Comparison of ENCODE assay signal across 16 cellular contexts in the genomic region with DNA sequence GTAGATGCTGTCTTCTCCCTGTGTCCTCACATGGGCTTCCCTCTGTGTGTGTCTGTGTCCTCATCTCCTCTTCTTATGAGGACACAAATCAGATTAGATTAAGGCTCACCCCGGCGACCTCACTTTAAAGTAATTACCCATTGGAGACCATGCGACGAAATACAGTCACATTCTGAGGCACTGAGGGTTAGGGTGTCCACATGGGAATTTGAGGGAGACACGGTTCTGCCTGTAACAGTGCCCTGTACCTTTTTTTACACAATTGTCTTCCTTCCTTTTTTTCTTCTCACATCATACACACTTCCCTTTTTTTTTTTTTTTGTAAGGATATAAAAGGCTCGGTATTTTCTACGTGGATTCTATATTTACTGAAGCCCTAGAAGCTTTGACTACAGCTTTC. TPM values are rescaled to one million over a fixed set of nuclear protein-coding genes. Genes with fewer than 3 reads are reported as not detected.
DNase-seq lines count a peak whose midpoint lies in the region; ATAC-seq and TF ChIP-seq lines count a peak whose summit lies in the region.
"Had no signal": no experiment of that assay in that cellular context is flagged by ENCODE, and none has a peak within 500 bp of the region (broad histone marks: within the 10 kb centered on the region; RNA-seq: fewer than 3 reads in every experiment).

No MANE protein-coding gene starts in this region.

- WGBS in testis, 2 donors, result 79 to 87% methylated on average over 7 of the region's 7 CpGs

- in situ Hi-C loops in KBM-7 (cut with MboI; ENCODE audit: low pct_unique_long_range_greater_than_20kb, low sequenced_read_pairs), result no loop called here

- no peaks in the 10 kb centered on the region for H3K27me3 ChIP-seq in testis
- H3K27me3 ChIP-seq: hepatocyte, ovary had no signal

- no peaks in the 10 kb centered on the region for H3K36me3 ChIP-seq in testis (ENCODE audit: low read depth, missing control alignments)
- H3K36me3 ChIP-seq: ovary had no signal

- H3K9me3 Mint-ChIP-seq in effector memory CD8-positive, alpha-beta T cell, result no peaks in the 10 kb centered on the region
- no peaks in the 10 kb centered on the region for H3K9me3 Mint-ChIP-seq in activated T-helper 17 cell treated with anti-CD3 and anti-CD28 coated beads, Interleukin-2, amount 50 U/mL, for 72 hours
- H3K9me3 Mint-ChIP-seq: activated CD4-positive, alpha-beta T cell treated with anti-CD3 and anti-CD28 coated beads, Interleukin-2, amount 10 ng/mL, durations not matched to agents 24 days and 14 days; activated naive CD4-positive, alpha-beta T cell treated with anti-CD3 and anti-CD28 coated beads, Interleukin-2, amount 50 U/mL, for 24 hours had no signal

- ATAC-seq in effector memory CD8-positive, alpha-beta T cell (replicated peaks), result no peak
- no peak for ATAC-seq in GM21381 (IDR thresholded peaks at IDR 0.05; ENCODE audit: unreplicated experiment)
- no peak for ATAC-seq in activated T-helper 17 cell treated with anti-CD3 and anti-CD28 coated beads, Interleukin-2, amount 50 U/mL, for 72 hours (replicated peaks)
- ATAC-seq: A549; stimulated activated naive CD8-positive, alpha-beta T cell treated with anti-CD3 and anti-CD28 coated beads, Interleukin-15, Interleukin-2, amounts not matched to agents 100 U/mL and 50 U/mL, for 24 hours had no signal

- peaks cover 3% of the 10 kb centered on the region for H3K4me1 ChIP-seq in testis

- H3K4me1 Mint-ChIP-seq in effector memory CD8-positive, alpha-beta T cell (ENCODE audit: low read depth in 2 of 2), result peaks cover 8 to 11% of the 10 kb centered on the region in 2 donors
- H3K4me1 Mint-ChIP-seq in activated T-helper 17 cell treated with anti-CD3 and anti-CD28 coated beads, Interleukin-2, amount 50 U/mL, for 72 hours, result peaks cover 15% of the 10 kb centered on the region

- no peak overlapping the region for H3K27ac ChIP-seq in testis
- H3K27ac ChIP-seq: A549, hepatocyte, ovary had no signal

- DNase-seq in AML-193 (lab: John Stamatoyannopoulos, UW), result peak; percentile 71 to 85
- DNase-seq in KBM-7, result peak; percentile 80
- DNase-seq in OCI-M1 (lab: John Stamatoyannopoulos, UW), result peak; percentile 63
- no peak for DNase-seq in effector memory CD8-positive, alpha-beta T cell
- DNase-seq in testis, result no peak
- no peak for DNase-seq in effector CD4-positive, alpha-beta T cell
- DNase-seq: activated CD4-positive, alpha-beta T cell treated with anti-CD3 and anti-CD28 coated beads, Interleukin-2, amount 10 ng/mL, durations not matched to agents 24 days and 14 days; NCI-H187 treated with DMSO at 0.1 percent for 48 hours; NCI-H524 treated with DMSO at 0.1 percent for 48 hours; ovary; stimulated activated naive CD8-positive, alpha-beta T cell treated with anti-CD3 and anti-CD28 coated beads, Interleukin-15, Interleukin-2, amounts not matched to agents 100 U/mL and 50 U/mL, for 24 hours had no signal

- H3K36me3 Mint-ChIP-seq in effector memory CD8-positive, alpha-beta T cell (ENCODE audit: insufficient read depth), result peaks cover 26% of the 10 kb centered on the region
- peaks cover 54% of the 10 kb centered on the region for H3K36me3 Mint-ChIP-seq in activated T-helper 17 cell treated with anti-CD3 and anti-CD28 coated beads, Interleukin-2, amount 50 U/mL, for 72 hours (ENCODE audit: low read depth)

- intact Hi-C loops in testis (cut with DNase I; ENCODE audit: low total_unique reads), result no loop called here

- no peaks in the 10 kb centered on the region for H3K27me3 Mint-ChIP-seq in effector memory CD8-positive, alpha-beta T cell
- H3K27me3 Mint-ChIP-seq in activated T-helper 17 cell treated with anti-CD3 and anti-CD28 coated beads, Interleukin-2, amount 50 U/mL, for 72 hours, result no peaks in the 10 kb centered on the region
- H3K27me3 Mint-ChIP-seq: activated CD4-positive, alpha-beta T cell treated with anti-CD3 and anti-CD28 coated beads, Interleukin-2, amount 10 ng/mL, durations not matched to agents 24 days and 14 days; activated naive CD4-positive, alpha-beta T cell treated with anti-CD3 and anti-CD28 coated beads, Interleukin-2, amount 50 U/mL, for 24 hours had no signal

- no peak overlapping the region for H3K4me3 Mint-ChIP-seq in effector memory CD8-positive, alpha-beta T cell
- H3K4me3 Mint-ChIP-seq in activated T-helper 17 cell treated with anti-CD3 and anti-CD28 coated beads, Interleukin-2, amount 50 U/mL, for 72 hours, result no peak overlapping the region
- H3K4me3 Mint-ChIP-seq: activated CD4-positive, alpha-beta T cell treated with anti-CD3 and anti-CD28 coated beads, Interleukin-2, amount 10 ng/mL, durations not matched to agents 24 days and 14 days; activated naive CD4-positive, alpha-beta T cell treated with anti-CD3 and anti-CD28 coated beads, Interleukin-2, amount 50 U/mL, for 24 hours had no signal

- no peak overlapping the region for H3K4me3 ChIP-seq in testis
- H3K4me3 ChIP-seq: A549, hepatocyte, ovary had no signal

- peak overlapping the region; percentile 67 to 77 for H3K27ac Mint-ChIP-seq in effector memory CD8-positive, alpha-beta T cell
- H3K27ac Mint-ChIP-seq in activated T-helper 17 cell treated with anti-CD3 and anti-CD28 coated beads, Interleukin-2, amount 50 U/mL, for 72 hours, result no peak overlapping the region
- H3K27ac Mint-ChIP-seq: activated CD4-positive, alpha-beta T cell treated with anti-CD3 and anti-CD28 coated beads, Interleukin-2, amount 10 ng/mL, durations not matched to agents 24 days and 14 days; activated naive CD4-positive, alpha-beta T cell treated with anti-CD3 and anti-CD28 coated beads, Interleukin-2, amount 50 U/mL, for 24 hours had no signal

- TF ChIP-seq POLR2A in testis (IDR thresholded peaks at IDR 0.05), result no peak

- TF ChIP-seq CTCF in testis (IDR thresholded peaks at IDR 0.05), result no peak

- H3K9me3 ChIP-seq in testis, result no peaks in the 10 kb centered on the region
- H3K9me3 ChIP-seq: A549, ovary had no signal

RNA-seq across cellular contexts. Expression of a gene that starts 48.9 kb away (rescaled TPM):
- 10 to 100 TPM; 53.8 to 65.2 TPM for total RNA-seq in testis
- 14.0 TPM for polyA plus RNA-seq in testis (ENCODE audit: insufficient read depth, low read depth, low replicate concordance)
- 100 to 1,000 TPM; 111 to 132 TPM for total RNA-seq in activated T-helper 17 cell treated with anti-CD3 and anti-CD28 coated beads, Interleukin-2, amount 50 U/mL, for 72 hours

Comparison
In these comparisons a context has a peak if more than half of its experiments do, and no peak if none do; other contexts are left out.
1. DNase-seq: peak in AML-193 (2 of 2), KBM-7 (single experiment) and OCI-M1 (single experiment); none in effector memory CD8-positive, alpha-beta T cell (0 of 3), testis (single experiment) and effector CD4-positive, alpha-beta T cell (single experiment).